Comparison of ENCODE assay signal across 1 cellular context in the genomic region with DNA sequence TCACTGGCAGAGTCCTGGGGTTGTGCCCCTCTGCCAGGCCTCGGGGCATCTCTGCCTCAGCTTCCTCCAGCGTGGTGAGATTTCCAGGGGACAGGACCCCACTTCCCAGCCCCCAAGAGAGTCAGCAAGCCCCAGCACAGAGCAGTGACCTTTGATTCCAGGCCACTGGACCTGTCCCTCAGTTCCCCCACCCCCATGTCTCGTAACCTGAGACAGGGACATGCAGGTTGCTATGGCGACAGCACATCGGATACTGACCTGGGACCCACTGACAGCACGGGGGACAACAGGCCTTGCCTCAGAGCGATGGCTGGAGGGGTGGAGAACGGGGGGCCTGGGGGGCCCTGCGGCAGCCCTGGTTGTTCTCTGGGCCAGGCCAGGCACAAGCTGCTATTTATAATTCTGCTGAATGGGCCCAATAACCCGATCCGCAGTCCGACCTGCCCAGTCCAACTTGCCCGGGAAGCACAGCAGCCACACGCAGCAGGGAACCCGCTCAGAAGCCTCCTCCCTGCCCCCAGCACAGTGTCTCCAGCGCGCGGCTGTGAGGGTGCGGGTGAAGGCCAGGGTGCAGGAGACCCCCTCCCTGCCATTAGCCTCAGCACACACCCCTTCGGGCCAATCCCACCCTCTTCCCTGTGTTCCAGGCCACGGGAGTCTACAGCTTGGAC.
A peak's percentile ranks its signal among the peaks of the same experiment; 100 is the strongest.
TF ChIP-seq lines count a peak whose summit lies in the region.

No MANE protein-coding gene starts in this region.

TF ChIP-seq in HepG2, 621 proteins besides CTCF, POLR2A, EP300 and RAD21 (continued from another document and continues in another):
- TF ChIP-seq, protein P1, sequence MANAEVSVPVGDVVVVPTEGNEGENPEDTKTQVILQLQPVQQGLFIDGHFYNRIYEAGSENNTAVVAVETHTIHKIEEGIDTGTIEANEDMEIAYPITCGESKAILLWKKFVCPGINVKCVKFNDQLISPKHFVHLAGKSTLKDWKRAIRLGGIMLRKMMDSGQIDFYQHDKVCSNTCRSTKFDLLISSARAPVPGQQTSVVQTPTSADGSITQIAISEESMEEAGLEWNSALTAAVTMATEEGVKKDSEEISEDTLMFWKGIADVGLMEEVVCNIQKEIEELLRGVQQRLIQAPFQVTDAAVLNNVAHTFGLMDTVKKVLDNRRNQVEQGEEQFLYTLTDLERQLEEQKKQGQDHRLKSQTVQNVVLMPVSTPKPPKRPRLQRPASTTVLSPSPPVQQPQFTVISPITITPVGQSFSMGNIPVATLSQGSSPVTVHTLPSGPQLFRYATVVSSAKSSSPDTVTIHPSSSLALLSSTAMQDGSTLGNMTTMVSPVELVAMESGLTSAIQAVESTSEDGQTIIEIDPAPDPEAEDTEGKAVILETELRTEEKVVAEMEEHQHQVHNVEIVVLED (CRISPR knock-in tag; IDR thresholded peaks at IDR 0.05; ENCODE audit: borderline replicate concordance) = peak; percentile 31; the same call in 1 of the 2 replicates
- TF ChIP-seq KAT8 (CRISPR knock-in tag; IDR thresholded peaks at IDR 0.05) (no peak), ARNT2 (CRISPR knock-in tag; IDR thresholded peaks at IDR 0.05; ENCODE audit: low read depth) (no peak), THAP7 (CRISPR knock-in tag; IDR thresholded peaks at IDR 0.05) (no peak), MTF1 (CRISPR knock-in tag; IDR thresholded peaks at IDR 0.05) (no peak), KDM4B (CRISPR knock-in tag; IDR thresholded peaks at IDR 0.05) (no peak), NR2F6 (IDR thresholded peaks at IDR 0.05) (no peak), NR2F6 (CRISPR knock-in tag; IDR thresholded peaks at IDR 0.05) (peak; percentile 56; the same call in 1 of the 2 replicates), ESRRA (CRISPR knock-in tag; IDR thresholded peaks at IDR 0.05; ENCODE audit: low read depth) (peak; percentile 66), CHD2 (IDR thresholded peaks at IDR 0.05; ENCODE audit: low read depth, low read length) (peak; percentile 38; the same call in 1 of the 2 replicates), E2F2 (CRISPR knock-in tag; IDR thresholded peaks at IDR 0.05; ENCODE audit: borderline replicate concordance) (no peak), MYNN (CRISPR knock-in tag; IDR thresholded peaks at IDR 0.05; ENCODE audit: low read depth) (no peak), HNF4A (CRISPR knock-in tag; IDR thresholded peaks at IDR 0.05) (peak; percentile 87), ZNF710 (CRISPR knock-in tag; IDR thresholded peaks at IDR 0.05; ENCODE audit: borderline replicate concordance) (no peak), SKI (IDR thresholded peaks at IDR 0.05; ENCODE audit: partially characterized antibody) (peak; percentile 22), MXI1 (IDR thresholded peaks at IDR 0.05; ENCODE audit: borderline replicate concordance, low read depth, low read length) (peak; percentile 51; the same call in 1 of the 3 replicates), ZBTB38 (CRISPR knock-in tag; IDR thresholded peaks at IDR 0.05) (no peak), FOXP1 (IDR thresholded peaks at IDR 0.05) (no peak), FOXP1 (CRISPR knock-in tag; IDR thresholded peaks at IDR 0.05) (no peak), KDM6A (CRISPR knock-in tag; IDR thresholded peaks at IDR 0.05; ENCODE audit: low read depth) (peak; percentile 78), ZNF501 (CRISPR knock-in tag; IDR thresholded peaks at IDR 0.05) (peak; percentile 59; the same call in 1 of the 2 replicates), SMYD3 (CRISPR knock-in tag; IDR thresholded peaks at IDR 0.05) (no peak), RXRA (CRISPR knock-in tag; IDR thresholded peaks at IDR 0.05) (peak; percentile 52; the same call in 1 of the 2 replicates), HOMEZ (CRISPR knock-in tag; IDR thresholded peaks at IDR 0.05; ENCODE audit: low read depth) (no peak), ZNF7 (CRISPR knock-in tag; IDR thresholded peaks at IDR 0.05) (no peak), ZNF839 (CRISPR knock-in tag; IDR thresholded peaks at IDR 0.05; ENCODE audit: borderline replicate concordance) (no peak), ADNP (CRISPR knock-in tag; IDR thresholded peaks at IDR 0.05) (no peak), GATA4 (IDR thresholded peaks at IDR 0.05; ENCODE audit: borderline replicate concordance, low read depth) (no peak), NFATC3 (CRISPR knock-in tag; IDR thresholded peaks at IDR 0.05) (no peak), ZNF878 (CRISPR knock-in tag; IDR thresholded peaks at IDR 0.05) (no peak), SALL2 (CRISPR knock-in tag; IDR thresholded peaks at IDR 0.05) (no peak), YY1 (IDR thresholded peaks at IDR 0.05; ENCODE audit: insufficient read depth, insufficient replicate concordance, low read depth, low read length) (peak; percentile 8), MATR3 (CRISPR knock-in tag; IDR thresholded peaks at IDR 0.05) (no peak), RFX1 (IDR thresholded peaks at IDR 0.05) (peak; percentile 88), HNRNPL (IDR thresholded peaks at IDR 0.05; ENCODE audit: low read depth, low read length) (0 out of 2 replicates have a peak, but pooled peaks have one; percentile 51), RXRB (CRISPR knock-in tag; IDR thresholded peaks at IDR 0.05; ENCODE audit: borderline replicate concordance) (peak; percentile 64), ERF (CRISPR knock-in tag; IDR thresholded peaks at IDR 0.05) (no peak), NFKBIZ (CRISPR knock-in tag; IDR thresholded peaks at IDR 0.05) (no peak), ASH2L (IDR thresholded peaks at IDR 0.05; ENCODE audit: insufficient read length, low read depth, low read length) (peak; percentile 46), ZNF598 (CRISPR knock-in tag; IDR thresholded peaks at IDR 0.05; ENCODE audit: borderline replicate concordance) (no peak), PHB2 (IDR thresholded peaks at IDR 0.05; ENCODE audit: partially characterized antibody) (no peak), MED1 (CRISPR knock-in tag; IDR thresholded peaks at IDR 0.05) (peak; percentile 35; the same call in 1 of the 2 replicates)
- TF ChIP-seq, protein P2, sequence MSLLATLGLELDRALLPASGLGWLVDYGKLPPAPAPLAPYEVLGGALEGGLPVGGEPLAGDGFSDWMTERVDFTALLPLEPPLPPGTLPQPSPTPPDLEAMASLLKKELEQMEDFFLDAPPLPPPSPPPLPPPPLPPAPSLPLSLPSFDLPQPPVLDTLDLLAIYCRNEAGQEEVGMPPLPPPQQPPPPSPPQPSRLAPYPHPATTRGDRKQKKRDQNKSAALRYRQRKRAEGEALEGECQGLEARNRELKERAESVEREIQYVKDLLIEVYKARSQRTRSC (CRISPR knock-in tag; IDR thresholded peaks at IDR 0.05; ENCODE audit: low read depth) = no peak
- TF ChIP-seq, protein P3, sequence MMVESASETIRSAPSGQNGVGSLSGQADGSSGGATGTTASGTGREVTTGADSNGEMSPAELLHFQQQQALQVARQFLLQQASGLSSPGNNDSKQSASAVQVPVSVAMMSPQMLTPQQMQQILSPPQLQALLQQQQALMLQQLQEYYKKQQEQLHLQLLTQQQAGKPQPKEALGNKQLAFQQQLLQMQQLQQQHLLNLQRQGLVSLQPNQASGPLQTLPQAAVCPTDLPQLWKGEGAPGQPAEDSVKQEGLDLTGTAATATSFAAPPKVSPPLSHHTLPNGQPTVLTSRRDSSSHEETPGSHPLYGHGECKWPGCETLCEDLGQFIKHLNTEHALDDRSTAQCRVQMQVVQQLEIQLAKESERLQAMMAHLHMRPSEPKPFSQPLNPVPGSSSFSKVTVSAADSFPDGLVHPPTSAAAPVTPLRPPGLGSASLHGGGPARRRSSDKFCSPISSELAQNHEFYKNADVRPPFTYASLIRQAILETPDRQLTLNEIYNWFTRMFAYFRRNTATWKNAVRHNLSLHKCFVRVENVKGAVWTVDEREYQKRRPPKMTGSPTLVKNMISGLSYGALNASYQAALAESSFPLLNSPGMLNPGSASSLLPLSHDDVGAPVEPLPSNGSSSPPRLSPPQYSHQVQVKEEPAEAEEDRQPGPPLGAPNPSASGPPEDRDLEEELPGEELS (CRISPR knock-in tag; IDR thresholded peaks at IDR 0.05) = no peak
- TF ChIP-seq, protein P4, sequence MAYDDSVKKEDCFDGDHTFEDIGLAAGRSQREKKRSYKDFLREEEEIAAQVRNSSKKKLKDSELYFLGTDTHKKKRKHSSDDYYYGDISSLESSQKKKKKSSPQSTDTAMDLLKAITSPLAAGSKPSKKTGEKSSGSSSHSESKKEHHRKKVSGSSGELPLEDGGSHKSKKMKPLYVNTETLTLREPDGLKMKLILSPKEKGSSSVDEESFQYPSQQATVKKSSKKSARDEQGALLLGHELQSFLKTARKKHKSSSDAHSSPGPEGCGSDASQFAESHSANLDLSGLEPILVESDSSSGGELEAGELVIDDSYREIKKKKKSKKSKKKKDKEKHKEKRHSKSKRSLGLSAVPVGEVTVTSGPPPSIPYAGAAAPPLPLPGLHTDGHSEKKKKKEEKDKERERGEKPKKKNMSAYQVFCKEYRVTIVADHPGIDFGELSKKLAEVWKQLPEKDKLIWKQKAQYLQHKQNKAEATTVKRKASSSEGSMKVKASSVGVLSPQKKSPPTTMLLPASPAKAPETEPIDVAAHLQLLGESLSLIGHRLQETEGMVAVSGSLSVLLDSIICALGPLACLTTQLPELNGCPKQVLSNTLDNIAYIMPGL (CRISPR knock-in tag; IDR thresholded peaks at IDR 0.05; ENCODE audit: borderline replicate concordance in 1 of 2, low read depth in 1 of 2) = no peak
- TF ChIP-seq, protein P5, sequence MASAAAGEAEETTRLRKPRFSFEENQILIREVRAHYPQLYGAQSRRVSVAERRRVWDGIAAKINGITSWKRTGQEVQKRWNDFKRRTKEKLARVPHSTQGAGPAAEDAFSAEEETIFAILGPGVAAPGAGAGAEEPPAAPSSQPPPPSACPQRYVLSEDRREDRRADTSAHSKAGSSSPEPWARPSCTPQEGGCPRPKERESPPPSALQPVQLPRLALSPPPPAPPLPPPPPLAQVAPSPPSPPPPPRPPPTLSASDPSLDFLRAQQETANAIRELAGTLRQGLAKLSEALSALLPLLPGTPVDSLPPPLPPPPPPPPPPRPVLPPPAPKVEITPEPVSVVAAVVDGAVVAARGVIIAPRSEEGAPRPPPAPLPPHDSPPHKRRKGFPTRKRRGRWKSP (CRISPR knock-in tag; IDR thresholded peaks at IDR 0.05) = no peak
- TF ChIP-seq, protein P6, sequence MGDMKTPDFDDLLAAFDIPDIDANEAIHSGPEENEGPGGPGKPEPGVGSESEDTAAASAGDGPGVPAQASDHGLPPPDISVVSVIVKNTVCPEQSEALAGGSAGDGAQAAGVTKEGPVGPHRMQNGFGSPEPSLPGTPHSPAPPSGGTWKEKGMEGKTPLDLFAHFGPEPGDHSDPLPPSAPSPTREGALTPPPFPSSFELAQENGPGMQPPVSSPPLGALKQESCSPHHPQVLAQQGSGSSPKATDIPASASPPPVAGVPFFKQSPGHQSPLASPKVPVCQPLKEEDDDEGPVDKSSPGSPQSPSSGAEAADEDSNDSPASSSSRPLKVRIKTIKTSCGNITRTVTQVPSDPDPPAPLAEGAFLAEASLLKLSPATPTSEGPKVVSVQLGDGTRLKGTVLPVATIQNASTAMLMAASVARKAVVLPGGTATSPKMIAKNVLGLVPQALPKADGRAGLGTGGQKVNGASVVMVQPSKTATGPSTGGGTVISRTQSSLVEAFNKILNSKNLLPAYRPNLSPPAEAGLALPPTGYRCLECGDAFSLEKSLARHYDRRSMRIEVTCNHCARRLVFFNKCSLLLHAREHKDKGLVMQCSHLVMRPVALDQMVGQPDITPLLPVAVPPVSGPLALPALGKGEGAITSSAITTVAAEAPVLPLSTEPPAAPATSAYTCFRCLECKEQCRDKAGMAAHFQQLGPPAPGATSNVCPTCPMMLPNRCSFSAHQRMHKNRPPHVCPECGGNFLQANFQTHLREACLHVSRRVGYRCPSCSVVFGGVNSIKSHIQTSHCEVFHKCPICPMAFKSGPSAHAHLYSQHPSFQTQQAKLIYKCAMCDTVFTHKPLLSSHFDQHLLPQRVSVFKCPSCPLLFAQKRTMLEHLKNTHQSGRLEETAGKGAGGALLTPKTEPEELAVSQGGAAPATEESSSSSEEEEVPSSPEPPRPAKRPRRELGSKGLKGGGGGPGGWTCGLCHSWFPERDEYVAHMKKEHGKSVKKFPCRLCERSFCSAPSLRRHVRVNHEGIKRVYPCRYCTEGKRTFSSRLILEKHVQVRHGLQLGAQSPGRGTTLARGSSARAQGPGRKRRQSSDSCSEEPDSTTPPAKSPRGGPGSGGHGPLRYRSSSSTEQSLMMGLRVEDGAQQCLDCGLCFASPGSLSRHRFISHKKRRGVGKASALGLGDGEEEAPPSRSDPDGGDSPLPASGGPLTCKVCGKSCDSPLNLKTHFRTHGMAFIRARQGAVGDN (CRISPR knock-in tag; IDR thresholded peaks at IDR 0.05) = peak; percentile 67
